Comparison of ENCODE assay signal across 1 cellular context in the genomic region with DNA sequence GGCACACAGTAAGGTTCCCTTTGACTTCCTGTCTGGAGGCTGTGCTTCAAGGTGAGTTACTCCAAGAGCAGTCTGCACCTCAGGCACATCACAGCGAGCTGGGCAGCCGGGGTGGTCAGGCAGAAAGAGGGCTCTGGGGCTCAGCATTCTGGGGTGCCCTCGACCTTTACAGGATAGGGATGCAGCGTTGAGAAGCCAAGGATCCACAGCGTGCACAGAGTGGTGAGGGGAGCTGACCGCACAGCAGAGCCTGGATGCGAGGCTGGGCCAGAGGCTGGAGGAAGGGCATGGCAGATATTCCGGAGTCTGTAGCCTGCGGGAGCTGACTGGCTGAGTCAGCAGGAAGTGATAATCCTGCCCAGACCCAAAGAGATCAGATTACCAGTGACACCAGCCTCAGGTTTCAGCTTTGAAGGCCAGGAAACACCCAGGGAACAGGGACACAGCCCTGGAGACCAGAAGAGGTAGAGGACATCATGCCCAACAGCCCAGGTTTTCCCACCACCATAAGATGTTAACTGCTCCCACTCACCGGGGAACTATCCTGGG.
TF ChIP-seq lines count a peak whose summit lies in the region.

No MANE protein-coding gene starts in this region.

TF ChIP-seq in HepG2, 621 proteins besides CTCF, POLR2A, EP300 and RAD21 (continued from another document and continues in another):
- TF ChIP-seq, protein P1, sequence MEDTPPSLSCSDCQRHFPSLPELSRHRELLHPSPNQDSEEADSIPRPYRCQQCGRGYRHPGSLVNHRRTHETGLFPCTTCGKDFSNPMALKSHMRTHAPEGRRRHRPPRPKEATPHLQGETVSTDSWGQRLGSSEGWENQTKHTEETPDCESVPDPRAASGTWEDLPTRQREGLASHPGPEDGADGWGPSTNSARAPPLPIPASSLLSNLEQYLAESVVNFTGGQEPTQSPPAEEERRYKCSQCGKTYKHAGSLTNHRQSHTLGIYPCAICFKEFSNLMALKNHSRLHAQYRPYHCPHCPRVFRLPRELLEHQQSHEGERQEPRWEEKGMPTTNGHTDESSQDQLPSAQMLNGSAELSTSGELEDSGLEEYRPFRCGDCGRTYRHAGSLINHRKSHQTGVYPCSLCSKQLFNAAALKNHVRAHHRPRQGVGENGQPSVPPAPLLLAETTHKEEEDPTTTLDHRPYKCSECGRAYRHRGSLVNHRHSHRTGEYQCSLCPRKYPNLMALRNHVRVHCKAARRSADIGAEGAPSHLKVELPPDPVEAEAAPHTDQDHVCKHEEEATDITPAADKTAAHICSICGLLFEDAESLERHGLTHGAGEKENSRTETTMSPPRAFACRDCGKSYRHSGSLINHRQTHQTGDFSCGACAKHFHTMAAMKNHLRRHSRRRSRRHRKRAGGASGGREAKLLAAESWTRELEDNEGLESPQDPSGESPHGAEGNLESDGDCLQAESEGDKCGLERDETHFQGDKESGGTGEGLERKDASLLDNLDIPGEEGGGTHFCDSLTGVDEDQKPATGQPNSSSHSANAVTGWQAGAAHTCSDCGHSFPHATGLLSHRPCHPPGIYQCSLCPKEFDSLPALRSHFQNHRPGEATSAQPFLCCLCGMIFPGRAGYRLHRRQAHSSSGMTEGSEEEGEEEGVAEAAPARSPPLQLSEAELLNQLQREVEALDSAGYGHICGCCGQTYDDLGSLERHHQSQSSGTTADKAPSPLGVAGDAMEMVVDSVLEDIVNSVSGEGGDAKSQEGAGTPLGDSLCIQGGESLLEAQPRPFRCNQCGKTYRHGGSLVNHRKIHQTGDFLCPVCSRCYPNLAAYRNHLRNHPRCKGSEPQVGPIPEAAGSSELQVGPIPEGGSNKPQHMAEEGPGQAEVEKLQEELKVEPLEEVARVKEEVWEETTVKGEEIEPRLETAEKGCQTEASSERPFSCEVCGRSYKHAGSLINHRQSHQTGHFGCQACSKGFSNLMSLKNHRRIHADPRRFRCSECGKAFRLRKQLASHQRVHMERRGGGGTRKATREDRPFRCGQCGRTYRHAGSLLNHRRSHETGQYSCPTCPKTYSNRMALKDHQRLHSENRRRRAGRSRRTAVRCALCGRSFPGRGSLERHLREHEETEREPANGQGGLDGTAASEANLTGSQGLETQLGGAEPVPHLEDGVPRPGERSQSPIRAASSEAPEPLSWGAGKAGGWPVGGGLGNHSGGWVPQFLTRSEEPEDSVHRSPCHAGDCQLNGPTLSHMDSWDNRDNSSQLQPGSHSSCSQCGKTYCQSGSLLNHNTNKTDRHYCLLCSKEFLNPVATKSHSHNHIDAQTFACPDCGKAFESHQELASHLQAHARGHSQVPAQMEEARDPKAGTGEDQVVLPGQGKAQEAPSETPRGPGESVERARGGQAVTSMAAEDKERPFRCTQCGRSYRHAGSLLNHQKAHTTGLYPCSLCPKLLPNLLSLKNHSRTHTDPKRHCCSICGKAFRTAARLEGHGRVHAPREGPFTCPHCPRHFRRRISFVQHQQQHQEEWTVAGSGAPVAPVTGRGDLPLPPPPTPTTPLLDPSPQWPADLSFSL (CRISPR knock-in tag; IDR thresholded peaks at IDR 0.05) = no peak
- TF ChIP-seq, protein P2, sequence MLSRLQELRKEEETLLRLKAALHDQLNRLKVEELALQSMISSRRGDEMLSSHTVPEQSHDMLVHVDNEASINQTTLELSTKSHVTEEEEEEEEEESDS (CRISPR knock-in tag; IDR thresholded peaks at IDR 0.05; ENCODE audit: borderline replicate concordance) = no peak
- TF ChIP-seq ZNF451 (CRISPR knock-in tag; IDR thresholded peaks at IDR 0.05) = no peak
- TF ChIP-seq ZNF460 (CRISPR knock-in tag; IDR thresholded peaks at IDR 0.05; ENCODE audit: borderline replicate concordance) = no peak
- TF ChIP-seq RFX1 (IDR thresholded peaks at IDR 0.05) = no peak
- TF ChIP-seq ZNF282 (IDR thresholded peaks at IDR 0.05; ENCODE audit: partially characterized antibody) = no peak
- TF ChIP-seq, protein P3, sequence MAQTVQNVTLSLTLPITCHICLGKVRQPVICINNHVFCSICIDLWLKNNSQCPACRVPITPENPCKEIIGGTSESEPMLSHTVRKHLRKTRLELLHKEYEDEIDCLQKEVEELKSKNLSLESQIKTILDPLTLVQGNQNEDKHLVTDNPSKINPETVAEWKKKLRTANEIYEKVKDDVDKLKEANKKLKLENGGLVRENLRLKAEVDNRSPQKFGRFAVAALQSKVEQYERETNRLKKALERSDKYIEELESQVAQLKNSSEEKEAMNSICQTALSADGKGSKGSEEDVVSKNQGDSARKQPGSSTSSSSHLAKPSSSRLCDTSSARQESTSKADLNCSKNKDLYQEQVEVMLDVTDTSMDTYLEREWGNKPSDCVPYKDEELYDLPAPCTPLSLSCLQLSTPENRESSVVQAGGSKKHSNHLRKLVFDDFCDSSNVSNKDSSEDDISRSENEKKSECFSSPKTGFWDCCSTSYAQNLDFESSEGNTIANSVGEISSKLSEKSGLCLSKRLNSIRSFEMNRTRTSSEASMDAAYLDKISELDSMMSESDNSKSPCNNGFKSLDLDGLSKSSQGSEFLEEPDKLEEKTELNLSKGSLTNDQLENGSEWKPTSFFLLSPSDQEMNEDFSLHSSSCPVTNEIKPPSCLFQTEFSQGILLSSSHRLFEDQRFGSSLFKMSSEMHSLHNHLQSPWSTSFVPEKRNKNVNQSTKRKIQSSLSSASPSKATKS (CRISPR knock-in tag; IDR thresholded peaks at IDR 0.05) = no peak
- TF ChIP-seq ZNF891 (CRISPR knock-in tag; IDR thresholded peaks at IDR 0.05) = peak; percentile 53; the same call in 1 of the 2 replicates
- TF ChIP-seq TEAD2 (CRISPR knock-in tag; IDR thresholded peaks at IDR 0.05) = no peak
- no peak for TF ChIP-seq HCFC1 (IDR thresholded peaks at IDR 0.05; ENCODE audit: low read depth, low read length)
- no peak for TF ChIP-seq ZFP62 (CRISPR knock-in tag; IDR thresholded peaks at IDR 0.05)
- TF ChIP-seq CBX5 (CRISPR knock-in tag; IDR thresholded peaks at IDR 0.05; ENCODE audit: borderline replicate concordance) = 0 out of 2 replicates have a peak, but pooled peaks have one; percentile 13
- no peak for TF ChIP-seq ZNF547 (CRISPR knock-in tag; IDR thresholded peaks at IDR 0.05)
- TF ChIP-seq, protein P4, sequence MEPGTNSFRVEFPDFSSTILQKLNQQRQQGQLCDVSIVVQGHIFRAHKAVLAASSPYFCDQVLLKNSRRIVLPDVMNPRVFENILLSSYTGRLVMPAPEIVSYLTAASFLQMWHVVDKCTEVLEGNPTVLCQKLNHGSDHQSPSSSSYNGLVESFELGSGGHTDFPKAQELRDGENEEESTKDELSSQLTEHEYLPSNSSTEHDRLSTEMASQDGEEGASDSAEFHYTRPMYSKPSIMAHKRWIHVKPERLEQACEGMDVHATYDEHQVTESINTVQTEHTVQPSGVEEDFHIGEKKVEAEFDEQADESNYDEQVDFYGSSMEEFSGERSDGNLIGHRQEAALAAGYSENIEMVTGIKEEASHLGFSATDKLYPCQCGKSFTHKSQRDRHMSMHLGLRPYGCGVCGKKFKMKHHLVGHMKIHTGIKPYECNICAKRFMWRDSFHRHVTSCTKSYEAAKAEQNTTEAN (CRISPR knock-in tag; conservative IDR thresholded peaks at IDR 0.05) = no peak
- TF ChIP-seq ZNF670 (CRISPR knock-in tag; IDR thresholded peaks at IDR 0.05; ENCODE audit: borderline replicate concordance) = no peak
- TF ChIP-seq NR2F6 (IDR thresholded peaks at IDR 0.05) = no peak
- TF ChIP-seq NR2F6 (CRISPR knock-in tag; IDR thresholded peaks at IDR 0.05) = 0 out of 2 replicates have a peak, but pooled peaks have one; percentile 28
- TF ChIP-seq ZNF335 (CRISPR knock-in tag; IDR thresholded peaks at IDR 0.05) = no peak
- no peak for TF ChIP-seq MAF1 (CRISPR knock-in tag; IDR thresholded peaks at IDR 0.05; ENCODE audit: borderline replicate concordance)
- TF ChIP-seq RBFOX2 (IDR thresholded peaks at IDR 0.05; ENCODE audit: low read depth, low read length) = no peak
- TF ChIP-seq, protein P5, sequence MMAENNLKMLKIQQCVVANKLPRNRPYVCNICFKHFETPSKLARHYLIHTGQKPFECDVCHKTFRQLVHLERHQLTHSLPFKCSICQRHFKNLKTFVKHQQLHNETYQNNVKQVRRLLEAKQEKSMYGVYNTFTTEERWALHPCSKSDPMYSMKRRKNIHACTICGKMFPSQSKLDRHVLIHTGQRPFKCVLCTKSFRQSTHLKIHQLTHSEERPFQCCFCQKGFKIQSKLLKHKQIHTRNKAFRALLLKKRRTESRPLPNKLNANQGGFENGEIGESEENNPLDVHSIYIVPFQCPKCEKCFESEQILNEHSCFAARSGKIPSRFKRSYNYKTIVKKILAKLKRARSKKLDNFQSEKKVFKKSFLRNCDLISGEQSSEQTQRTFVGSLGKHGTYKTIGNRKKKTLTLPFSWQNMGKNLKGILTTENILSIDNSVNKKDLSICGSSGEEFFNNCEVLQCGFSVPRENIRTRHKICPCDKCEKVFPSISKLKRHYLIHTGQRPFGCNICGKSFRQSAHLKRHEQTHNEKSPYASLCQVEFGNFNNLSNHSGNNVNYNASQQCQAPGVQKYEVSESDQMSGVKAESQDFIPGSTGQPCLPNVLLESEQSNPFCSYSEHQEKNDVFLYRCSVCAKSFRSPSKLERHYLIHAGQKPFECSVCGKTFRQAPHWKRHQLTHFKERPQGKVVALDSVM (CRISPR knock-in tag; IDR thresholded peaks at IDR 0.05) = no peak
- no peak for TF ChIP-seq SALL1 (CRISPR knock-in tag; IDR thresholded peaks at IDR 0.05)
- no peak for TF ChIP-seq PHF5A (CRISPR knock-in tag; IDR thresholded peaks at IDR 0.05; ENCODE audit: low read depth, unreplicated experiment)
- peak; percentile 23; the same call in 1 of the 2 replicates for TF ChIP-seq ZNF644 (CRISPR knock-in tag; IDR thresholded peaks at IDR 0.05; ENCODE audit: low read depth)
- no peak for TF ChIP-seq SRY (CRISPR knock-in tag; IDR thresholded peaks at IDR 0.05)
- no peak for TF ChIP-seq ZNF562 (CRISPR knock-in tag; IDR thresholded peaks at IDR 0.05; ENCODE audit: borderline replicate concordance)
- no peak for TF ChIP-seq EHMT2 (IDR thresholded peaks at IDR 0.05; ENCODE audit: borderline replicate concordance, low read depth, low read length)
- TF ChIP-seq ZKSCAN1 (IDR thresholded peaks at IDR 0.05; ENCODE audit: low read length) = no peak
- TF ChIP-seq, protein P6, sequence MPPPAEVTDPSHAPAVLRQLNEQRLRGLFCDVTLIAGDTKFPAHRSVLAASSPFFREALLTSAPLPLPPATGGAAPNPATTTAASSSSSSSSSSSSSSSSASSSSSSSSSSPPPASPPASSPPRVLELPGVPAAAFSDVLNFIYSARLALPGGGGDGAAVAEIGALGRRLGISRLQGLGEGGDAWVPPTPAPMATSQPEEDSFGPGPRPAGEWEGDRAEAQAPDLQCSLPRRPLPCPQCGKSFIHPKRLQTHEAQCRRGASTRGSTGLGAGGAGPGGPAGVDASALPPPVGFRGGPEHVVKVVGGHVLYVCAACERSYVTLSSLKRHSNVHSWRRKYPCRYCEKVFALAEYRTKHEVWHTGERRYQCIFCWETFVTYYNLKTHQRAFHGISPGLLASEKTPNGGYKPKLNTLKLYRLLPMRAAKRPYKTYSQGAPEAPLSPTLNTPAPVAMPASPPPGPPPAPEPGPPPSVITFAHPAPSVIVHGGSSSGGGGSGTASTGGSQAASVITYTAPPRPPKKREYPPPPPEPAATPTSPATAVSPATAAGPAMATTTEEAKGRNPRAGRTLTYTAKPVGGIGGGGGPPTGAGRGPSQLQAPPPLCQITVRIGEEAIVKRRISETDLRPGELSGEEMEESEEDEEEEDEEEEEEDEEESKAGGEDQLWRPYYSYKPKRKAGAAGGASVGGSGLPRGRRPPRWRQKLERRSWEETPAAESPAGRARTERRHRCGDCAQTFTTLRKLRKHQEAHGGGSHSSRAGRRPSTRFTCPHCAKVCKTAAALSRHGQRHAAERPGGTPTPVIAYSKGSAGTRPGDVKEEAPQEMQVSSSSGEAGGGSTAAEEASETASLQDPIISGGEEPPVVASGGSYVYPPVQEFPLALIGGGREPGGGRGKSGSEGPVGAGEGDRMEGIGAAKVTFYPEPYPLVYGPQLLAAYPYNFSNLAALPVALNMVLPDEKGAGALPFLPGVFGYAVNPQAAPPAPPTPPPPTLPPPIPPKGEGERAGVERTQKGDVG (CRISPR knock-in tag; IDR thresholded peaks at IDR 0.05; ENCODE audit: borderline replicate concordance) = 0 out of 2 replicates have a peak, but pooled peaks have one; percentile 46
- TF ChIP-seq STAT5B (CRISPR knock-in tag; IDR thresholded peaks at IDR 0.05) = no peak
- TF ChIP-seq MTA3 (CRISPR knock-in tag; IDR thresholded peaks at IDR 0.05) = no peak
- TF ChIP-seq TAF1 (CRISPR knock-in tag; IDR thresholded peaks at IDR 0.05) = no peak
- TF ChIP-seq ZNF263 (CRISPR knock-in tag; IDR thresholded peaks at IDR 0.05) = no peak
- peak; percentile 34; the same call in 1 of the 2 replicates for TF ChIP-seq POGZ (CRISPR knock-in tag; IDR thresholded peaks at IDR 0.05)
- TF ChIP-seq ELF3 (CRISPR knock-in tag; IDR thresholded peaks at IDR 0.05) = peak; percentile 56
- TF ChIP-seq NKX3-1 (CRISPR knock-in tag; IDR thresholded peaks at IDR 0.05) = no peak
- TF ChIP-seq, protein P7, sequence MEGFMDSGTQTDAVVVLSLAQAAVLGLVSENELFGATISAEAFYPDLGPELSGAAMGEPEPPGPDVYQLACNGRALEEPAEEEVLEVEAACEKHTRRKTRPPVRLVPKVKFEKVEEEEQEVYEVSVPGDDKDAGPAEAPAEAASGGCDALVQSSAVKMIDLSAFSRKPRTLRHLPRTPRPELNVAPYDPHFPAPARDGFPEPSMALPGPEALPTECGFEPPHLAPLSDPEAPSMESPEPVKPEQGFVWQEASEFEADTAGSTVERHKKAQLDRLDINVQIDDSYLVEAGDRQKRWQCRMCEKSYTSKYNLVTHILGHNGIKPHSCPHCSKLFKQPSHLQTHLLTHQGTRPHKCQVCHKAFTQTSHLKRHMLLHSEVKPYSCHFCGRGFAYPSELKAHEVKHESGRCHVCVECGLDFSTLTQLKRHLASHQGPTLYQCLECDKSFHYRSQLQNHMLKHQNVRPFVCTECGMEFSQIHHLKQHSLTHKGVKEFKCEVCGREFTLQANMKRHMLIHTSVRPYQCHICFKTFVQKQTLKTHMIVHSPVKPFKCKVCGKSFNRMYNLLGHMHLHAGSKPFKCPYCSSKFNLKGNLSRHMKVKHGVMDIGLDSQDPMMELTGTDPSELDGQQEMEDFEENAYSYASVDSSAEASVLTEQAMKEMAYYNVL (CRISPR knock-in tag; IDR thresholded peaks at IDR 0.05; ENCODE audit: borderline replicate concordance) = no peak
- TF ChIP-seq SRF (IDR thresholded peaks at IDR 0.05; ENCODE audit: low read depth, low read length) = no peak
- TF ChIP-seq, protein P8, sequence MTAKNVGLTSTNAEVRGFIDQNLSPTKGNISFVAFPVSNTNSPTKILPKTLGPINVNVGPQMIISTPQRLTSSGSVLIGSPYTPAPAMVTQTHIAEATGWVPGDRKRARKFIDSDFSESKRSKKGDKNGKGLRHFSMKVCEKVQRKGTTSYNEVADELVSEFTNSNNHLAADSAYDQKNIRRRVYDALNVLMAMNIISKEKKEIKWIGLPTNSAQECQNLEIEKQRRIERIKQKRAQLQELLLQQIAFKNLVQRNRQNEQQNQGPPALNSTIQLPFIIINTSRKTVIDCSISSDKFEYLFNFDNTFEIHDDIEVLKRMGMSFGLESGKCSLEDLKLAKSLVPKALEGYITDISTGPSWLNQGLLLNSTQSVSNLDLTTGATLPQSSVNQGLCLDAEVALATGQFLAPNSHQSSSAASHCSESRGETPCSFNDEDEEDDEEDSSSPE (CRISPR knock-in tag; IDR thresholded peaks at IDR 0.05) = no peak
- TF ChIP-seq, protein P9, sequence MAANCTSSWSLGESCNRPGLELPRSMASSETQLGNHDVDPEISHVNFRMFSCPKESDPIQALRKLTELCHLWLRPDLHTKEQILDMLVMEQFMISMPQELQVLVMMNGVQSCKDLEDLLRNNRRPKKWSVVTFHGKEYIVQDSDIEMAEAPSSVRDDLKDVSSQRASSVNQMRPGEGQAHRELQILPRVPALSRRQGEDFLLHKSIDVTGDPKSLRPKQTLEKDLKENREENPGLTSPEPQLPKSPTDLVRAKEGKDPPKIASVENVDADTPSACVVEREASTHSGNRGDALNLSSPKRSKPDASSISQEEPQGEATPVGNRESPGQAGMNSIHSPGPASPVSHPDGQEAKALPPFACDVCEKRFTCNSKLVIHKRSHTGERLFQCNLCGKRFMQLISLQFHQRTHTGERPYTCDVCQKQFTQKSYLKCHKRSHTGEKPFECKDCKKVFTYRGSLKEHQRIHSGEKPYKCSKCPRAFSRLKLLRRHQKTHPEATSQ (CRISPR knock-in tag; IDR thresholded peaks at IDR 0.05; ENCODE audit: borderline replicate concordance) = no peak
